ENCODE assay signal across 18 cellular contexts in genomic region chr2:239805043-239805329, GRCh38.
"Had no signal": no experiment of that assay in that cellular context is flagged by ENCODE, and none has a peak within 500 bp of the region (broad histone marks: within the 10 kb centered on the region; RNA-seq: fewer than 3 reads in every experiment).

No MANE protein-coding gene starts in this region.

- H3K27ac Mint-ChIP-seq: activated CD4-positive, alpha-beta T cell treated with anti-CD3 and anti-CD28 coated beads, Interleukin-2, amount 10 ng/mL, durations not matched to agents 24 days and 14 days; activated naive CD8-positive, alpha-beta T cell treated with anti-CD3 and anti-CD28 coated beads for 36 hours; activated T-helper 17 cell treated with anti-CD3 and anti-CD28 coated beads, Interleukin-2, amount 50 U/mL, for 72 hours; progenitor cell of endocrine pancreas; stimulated activated naive CD8-positive, alpha-beta T cell treated with anti-CD3 and anti-CD28 coated beads, Interleukin-15, Interleukin-2, amounts not matched to agents 100 ng/mL and 50 ng/mL, for 24 hours had no signal

- H3K4me1 Mint-ChIP-seq: activated CD4-positive, alpha-beta T cell treated with anti-CD3 and anti-CD28 coated beads, Interleukin-2, amount 10 ng/mL, durations not matched to agents 24 days and 14 days; activated naive CD8-positive, alpha-beta T cell treated with anti-CD3 and anti-CD28 coated beads for 36 hours; activated T-helper 17 cell treated with anti-CD3 and anti-CD28 coated beads, Interleukin-2, amount 50 U/mL, for 72 hours had no signal

- DNase-seq: activated CD4-positive, alpha-beta T cell treated with anti-CD3 and anti-CD28 coated beads, Interleukin-2, amount 10 ng/mL, durations not matched to agents 24 days and 14 days; activated naive CD4-positive, alpha-beta T cell; activated naive CD8-positive, alpha-beta T cell treated with anti-CD3 and anti-CD28 coated beads for 36 hours; activated T-cell treated with anti-CD3 and anti-CD28 coated beads for 4 hours; amniotic stem cell; foreskin keratinocyte; hippocampal formation; midbrain; SK-N-SH; small intestine; stimulated activated CD4-positive, alpha-beta T cell treated with anti-CD3 and anti-CD28 coated beads, Interleukin-15, amount 100 ng/mL, for 24 hours; stimulated activated CD4-positive, alpha-beta T cell treated with anti-CD3 and anti-CD28 coated beads, Interleukin-2, amount 100 ng/mL, for 48 hours; T-helper 1 cell; T-helper 9 cell had no signal

- H3K9me3 ChIP-seq: SK-N-SH had no signal

- H3K27ac ChIP-seq: foreskin keratinocyte had no signal

- H3K27me3 Mint-ChIP-seq: activated CD4-positive, alpha-beta T cell treated with anti-CD3 and anti-CD28 coated beads, Interleukin-2, amount 10 ng/mL, durations not matched to agents 24 days and 14 days; activated naive CD8-positive, alpha-beta T cell treated with anti-CD3 and anti-CD28 coated beads for 36 hours had no signal

- ATAC-seq: activated T-helper 17 cell treated with anti-CD3 and anti-CD28 coated beads, Interleukin-2, amount 50 U/mL, for 72 hours; foreskin keratinocyte; left lobe of liver had no signal

- H3K4me3 Mint-ChIP-seq: activated CD4-positive, alpha-beta T cell treated with anti-CD3 and anti-CD28 coated beads, Interleukin-2, amount 10 ng/mL, durations not matched to agents 24 days and 14 days; activated naive CD8-positive, alpha-beta T cell treated with anti-CD3 and anti-CD28 coated beads for 36 hours; activated T-helper 17 cell treated with anti-CD3 and anti-CD28 coated beads, Interleukin-2, amount 50 U/mL, for 72 hours; stimulated activated naive CD8-positive, alpha-beta T cell treated with anti-CD3 and anti-CD28 coated beads, Interleukin-15, Interleukin-2, amounts not matched to agents 100 ng/mL and 50 ng/mL, for 24 hours had no signal

- H3K36me3 Mint-ChIP-seq: activated naive CD8-positive, alpha-beta T cell treated with anti-CD3 and anti-CD28 coated beads for 36 hours had no signal

- H3K27me3 ChIP-seq: foreskin keratinocyte had no signal

- H3K4me1 ChIP-seq: foreskin keratinocyte had no signal

- H3K9me3 Mint-ChIP-seq: activated CD4-positive, alpha-beta T cell treated with anti-CD3 and anti-CD28 coated beads, Interleukin-2, amount 10 ng/mL, durations not matched to agents 24 days and 14 days; activated naive CD8-positive, alpha-beta T cell treated with anti-CD3 and anti-CD28 coated beads for 36 hours; activated T-helper 17 cell treated with anti-CD3 and anti-CD28 coated beads, Interleukin-2, amount 50 U/mL, for 72 hours had no signal
